ENCODE assay signal across 10 cellular contexts in genomic region chr4:151013491-151013890, GRCh38. TPM values are rescaled to one million over a fixed set of nuclear protein-coding genes. Genes with fewer than 3 reads are reported as not detected.
DNase-seq lines count a peak whose midpoint lies in the region; ATAC-seq, FAIRE-seq and TF ChIP-seq lines count a peak whose summit lies in the region.
"Had no signal": no experiment of that assay in that cellular context is flagged by ENCODE, and none has a peak within 500 bp of the region (broad histone marks: within the 10 kb centered on the region; RNA-seq: fewer than 3 reads in every experiment).

No MANE protein-coding gene starts in this region.

- peaks cover 2% of the 10 kb centered on the region for H3K36me3 Mint-ChIP-seq in progenitor cell of endocrine pancreas (ENCODE audit: insufficient read depth)

- H2AFZ ChIP-seq in OCI-LY3 (ENCODE audit: low read depth, low read length): no peak overlapping the region
- no peak overlapping the region for H2AFZ ChIP-seq in endothelial cell of umbilical vein (ENCODE audit: low read depth, low read length)

- BruUV-seq in endothelial cell of umbilical vein (replicated peaks; lab: Mats Ljungman, UMichigan): no TSS peak

- H3K9ac ChIP-seq in OCI-LY3 (ENCODE audit: low read length) (no peak overlapping the region), endothelial cell of umbilical vein (replicated peaks; ENCODE audit: extremely low read depth, insufficient read depth, low read length) (no peak overlapping the region)

- no peaks in the 10 kb centered on the region for H3K9me1 ChIP-seq in endothelial cell of umbilical vein (replicated peaks; ENCODE audit: control insufficient read depth, extremely low read depth, insufficient read depth, low read length)

- dilution Hi-C loops in endothelial cell of umbilical vein (cut with MboI; ENCODE audit: extremely low pct_ligation_motif_present, low sequenced_read_pairs): no loop called here

- H3K9me3 ChIP-seq in OCI-LY3 (ENCODE audit: insufficient read depth, low read length) (no peaks in the 10 kb centered on the region), endothelial cell of umbilical vein (replicated peaks; ENCODE audit: control insufficient read depth, insufficient read depth, low read length) (no peaks in the 10 kb centered on the region)

- H3K4me3 Mint-ChIP-seq in progenitor cell of endocrine pancreas (ENCODE audit: low read depth): peak overlapping the region; percentile 99

- no peaks in the 10 kb centered on the region for H3K27me3 Mint-ChIP-seq in progenitor cell of endocrine pancreas

- H3K4me1 Mint-ChIP-seq in progenitor cell of endocrine pancreas (ENCODE audit: low read depth): peaks cover 27% of the 10 kb centered on the region

- H4K20me1 ChIP-seq in OCI-LY3 (ENCODE audit: insufficient read depth, low read length) (no peaks in the 10 kb centered on the region), endothelial cell of umbilical vein (replicated peaks; ENCODE audit: control insufficient read depth, extremely low read depth, insufficient read depth, low read length) (no peaks in the 10 kb centered on the region)

- H3K4me2 ChIP-seq in OCI-LY3 (ENCODE audit: low read length) (peak overlapping the region; percentile 81), endothelial cell of umbilical vein (ENCODE audit: insufficient read depth, low read length) (peak overlapping the region; percentile 78)

- H3K27ac Mint-ChIP-seq in progenitor cell of endocrine pancreas: peak overlapping the region; percentile 83

- no peak for TF ChIP-seq POLR2A in endothelial cell of umbilical vein (IDR thresholded peaks at IDR 0.05; ENCODE audit: low read depth, low read length)

- H3K79me2 ChIP-seq in OCI-LY3 (ENCODE audit: low read length): peaks cover 25% of the 10 kb centered on the region
- H3K79me2 ChIP-seq in endothelial cell of umbilical vein (ENCODE audit: control insufficient read depth, insufficient read depth, low read length): peaks cover 23% of the 10 kb centered on the region

- DNase-seq in DMS 273 (lab: John Stamatoyannopoulos, UW; ENCODE audit: unreplicated experiment) (peak; percentile 19), DMS 273 treated with DMSO at 0.1 percent for 48 hours (lab: John Stamatoyannopoulos, UW) (no peak), endothelial cell of umbilical vein (ENCODE audit: low read depth, low spot score) (peak; percentile 19), progenitor cell of endocrine pancreas (ENCODE audit: low spot score, unreplicated experiment) (no peak), mesenteric fat pad (ENCODE audit: low spot score) (no peak)
- no peak for DNase-seq in stimulated activated CD4-positive, alpha-beta T cell treated with anti-CD3 and anti-CD28 coated beads, Interleukin-4, amount 100 ng/mL, for 24 hours
- DNase-seq: activated CD4-positive, CD25-positive, alpha-beta regulatory T cell treated with anti-CD3 and anti-CD28 coated beads, Interleukin-2, amount 50 U/mL, for 72 hours had no signal

- ATAC-seq in HG02938 (IDR thresholded peaks at IDR 0.05; ENCODE audit: unreplicated experiment): no peak

- intact Hi-C loops in endothelial cell of umbilical vein (cut with micrococcal nuclease): loop anchor here (5.0 kb wide), 2 partner anchors 51 to 1669 kb away; no protein-coding TSS in a partner anchor

- no peaks in the 10 kb centered on the region for H3K27me3 ChIP-seq in OCI-LY3 (ENCODE audit: low read depth, low read length)
- no peaks in the 10 kb centered on the region for H3K27me3 ChIP-seq in endothelial cell of umbilical vein (ENCODE audit: control insufficient read depth in 2 of 2, insufficient read depth in 2 of 2, low read length in 2 of 2)

- peak overlapping the region; percentile 90 for H3K4me3 ChIP-seq in OCI-LY3 (ENCODE audit: low read length)
- H3K4me3 ChIP-seq in endothelial cell of umbilical vein (replicated peaks in 1 of 3; ENCODE audit: insufficient read depth in 1 of 3, low read depth in 1 of 3, low read length in 3 of 3): peak overlapping the region in 2 of 3 experiments; percentile 44 to 84

- FAIRE-seq in endothelial cell of umbilical vein (lab: Jason Lieb, UNC): no peak

- H3K9me3 Mint-ChIP-seq in progenitor cell of endocrine pancreas (ENCODE audit: low read depth): no peaks in the 10 kb centered on the region

- peaks cover 21% of the 10 kb centered on the region for H3K4me1 ChIP-seq in OCI-LY3 (ENCODE audit: low read length)
- H3K4me1 ChIP-seq in endothelial cell of umbilical vein (ENCODE audit: control insufficient read depth, extremely low read depth, insufficient read depth, low read length): peaks cover 19% of the 10 kb centered on the region

- POLR2A ChIA-PET in endothelial cell of umbilical vein (lab: Charles Lee): interaction anchor here (0.9 kb wide), 1 partner anchor 19 kb away, joined by 3 read pairs; no protein-coding TSS in a partner anchor

- H3K36me3 ChIP-seq in OCI-LY3 (replicated peaks; ENCODE audit: low read depth, low read length) (peaks cover 4% of the 10 kb centered on the region), endothelial cell of umbilical vein (ENCODE audit: control insufficient read depth in 2 of 2, extremely low read depth in 1 of 2, insufficient read depth in 2 of 2, low read length in 2 of 2) (no peaks in the 10 kb centered on the region)

- H3K27ac ChIP-seq in OCI-LY3 (ENCODE audit: low read length) (no peak overlapping the region), endothelial cell of umbilical vein (ENCODE audit: insufficient read depth, low read depth, low read length) (no peak overlapping the region)
- H3K27ac ChIP-seq: 22Rv1 had no signal

- no peak for TF ChIP-seq CTCF in OCI-LY3 (IDR thresholded peaks at IDR 0.05; ENCODE audit: low read depth, low read length)
- TF ChIP-seq CTCF in endothelial cell of umbilical vein (IDR thresholded peaks at IDR 0.05; ENCODE audit: extremely low read depth in 1 of 2, insufficient read depth in 1 of 2, low read depth in 1 of 2, low read length in 2 of 2): no peak
- no peak for TF ChIP-seq CTCF in progenitor cell of endocrine pancreas (IDR thresholded peaks at IDR 0.05; ENCODE audit: unreplicated experiment)

- CTCF ChIA-PET in endothelial cell of umbilical vein (lab: Charles Lee): interaction anchor here (0.6 to 1.5 kb wide), 2 partner anchors 105 to 1338 kb away, joined by 3 to 5 read pairs; no protein-coding TSS in a partner anchor

TF ChIP-seq in endothelial cell of umbilical vein, 7 proteins besides CTCF, POLR2A, EP300 and RAD21:
- TF ChIP-seq POLR2AphosphoS5 (IDR thresholded peaks at IDR 0.05; ENCODE audit: insufficient read depth, low read depth, low read length) (no peak), MAX (IDR thresholded peaks at IDR 0.05; ENCODE audit: insufficient read depth, insufficient read length) (no peak), MYC (IDR thresholded peaks at IDR 0.05; ENCODE audit: low read depth, low read length) (no peak), JUN (IDR thresholded peaks at IDR 0.05; ENCODE audit: borderline replicate concordance, insufficient read depth, insufficient read length, low read depth) (no peak)

RNA-seq across cellular contexts. Expression of gene LRBA, which starts 1.6 kb away (rescaled TPM):
- total RNA-seq in endothelial cell of umbilical vein (35.1 and 38.7 TPM in 2 replicates), progenitor cell of endocrine pancreas (95.2 and 103 TPM in 2 replicates), mesenteric fat pad (25.6 TPM)
- 15.6 and 18.0 TPM in 2 replicates for polyA plus RNA-seq in endothelial cell of umbilical vein
- polyA plus RNA-seq in endothelial cell of umbilical vein (2011; cell fraction: cytosol; rRNA removed): 16.0 and 16.3 TPM in 2 replicates
- polyA plus RNA-seq in endothelial cell of umbilical vein (2011; cell fraction: nucleus; rRNA removed): 23.3 and 24.7 TPM in 2 replicates
- 21.6 and 27.0 TPM in 2 replicates for polyA plus RNA-seq in endothelial cell of umbilical vein (2012)
- 101 TPM in 2 replicates for polyA minus RNA-seq in endothelial cell of umbilical vein
- 41.3 TPM for polyA minus RNA-seq in endothelial cell of umbilical vein (2011; cell fraction: cytosol; rRNA and poly(A)+ RNA removed)
- 177 and 233 TPM in 2 replicates for polyA minus RNA-seq in endothelial cell of umbilical vein (2011; cell fraction: nucleus; rRNA and poly(A)+ RNA removed)

Comparison
In these comparisons a context has a peak if more than half of its experiments do, and no peak if none do; other contexts are left out.
1. DNase-seq: peak in DMS 273 (single experiment) and endothelial cell of umbilical vein (single experiment); none in DMS 273 treated with DMSO at 0.1 percent for 48 hours (single experiment), progenitor cell of endocrine pancreas (single experiment), stimulated activated CD4-positive, alpha-beta T cell treated with anti-CD3 and anti-CD28 coated beads, Interleukin-4, amount 100 ng/mL, for 24 hours (single experiment) and mesenteric fat pad (single experiment).